Comparison of ENCODE assay signal across 19 cellular contexts in genomic region chr3:169607909-169608308, GRCh38. TPM values are rescaled to one million over a fixed set of nuclear protein-coding genes. Genes with fewer than 3 reads are reported as not detected.
DNase-seq lines count a peak whose midpoint lies in the region; ATAC-seq and TF ChIP-seq lines count a peak whose summit lies in the region.
"Had no signal": no experiment of that assay in that cellular context is flagged by ENCODE, and none has a peak within 500 bp of the region (broad histone marks: within the 10 kb centered on the region; RNA-seq: fewer than 3 reads in every experiment).

No MANE protein-coding gene starts in this region.

- no peak for ATAC-seq in WTC11
- ATAC-seq in stimulated activated naive B cell treated with anti-CD40 and anti-IgM and Interleukin-4, amounts not matched to agents 10 μg/mL and 1 μg/mL and 100 μg/mL, for 72 hours (replicated peaks), result peak; percentile 61 to 65
- ATAC-seq in HG03097 (IDR thresholded peaks at IDR 0.05; ENCODE audit: low FRiP score, unreplicated experiment), result no peak
- ATAC-seq in GM18502 (IDR thresholded peaks at IDR 0.05; ENCODE audit: poor library complexity, unreplicated experiment), result no peak
- ATAC-seq: HepG2 had no signal

- no peak for TF ChIP-seq CTCF in WTC11 (IDR thresholded peaks at IDR 0.05)

- no peaks in the 10 kb centered on the region for H3K27me3 Mint-ChIP-seq in WTC11 (ENCODE audit: low read depth)
- H3K27me3 Mint-ChIP-seq in stimulated activated naive B cell treated with anti-CD40 and anti-IgM and Interleukin-4, amounts not matched to agents 10 μg/mL and 1 μg/mL and 100 μg/mL, for 72 hours, result no peaks in the 10 kb centered on the region

- no peaks in the 10 kb centered on the region for H3K36me3 Mint-ChIP-seq in WTC11
- H3K36me3 Mint-ChIP-seq in stimulated activated naive B cell treated with anti-CD40 and anti-IgM and Interleukin-4, amounts not matched to agents 10 μg/mL and 1 μg/mL and 100 μg/mL, for 72 hours, result no peaks in the 10 kb centered on the region

- DNase-seq in NCI-H2029 (lab: John Stamatoyannopoulos, UW) (peak; percentile 18), NCI-H2029 treated with DMSO at 0.1 percent for 48 hours (lab: John Stamatoyannopoulos, UW) (no peak), NCI-H1105 treated with DMSO at 0.1 percent for 48 hours (lab: John Stamatoyannopoulos, UW) (peak; percentile 61), WTC11 (ENCODE audit: low spot score) (no peak), activated gamma-delta T cell treated with Interleukin-2 at 50 U/mL for 16 hours (no peak)
- DNase-seq in stimulated activated naive B cell treated with anti-CD40 and anti-IgM and Interleukin-4, amounts not matched to agents 10 μg/mL and 1 μg/mL and 100 μg/mL, for 72 hours, result peak; percentile 8
- DNase-seq: 8988T, C1 segment of cervical spinal cord, GDM1, GOT3, Karpas-422, MG63, NCI-H1930, NCI-H2227 treated with DMSO at 0.1 percent for 48 hours, NCI-H526, T-helper 2 cell had no signal

- peaks cover 14% of the 10 kb centered on the region for H3K4me1 Mint-ChIP-seq in WTC11
- H3K4me1 Mint-ChIP-seq in stimulated activated naive B cell treated with anti-CD40 and anti-IgM and Interleukin-4, amounts not matched to agents 10 μg/mL and 1 μg/mL and 100 μg/mL, for 72 hours, result peaks cover 19 to 29% of the 10 kb centered on the region in 2 donors

- 0 out of 2 replicates have a peak overlapping the region, but pooled peaks have one; percentile 1 for H3K27ac Mint-ChIP-seq in WTC11
- no peak overlapping the region for H3K27ac Mint-ChIP-seq in stimulated activated naive B cell treated with anti-CD40 and anti-IgM and Interleukin-4, amounts not matched to agents 10 μg/mL and 1 μg/mL and 100 μg/mL, for 72 hours

- POLR2A ChIA-PET in WTC11 (lab: Charles Lee), result no interaction called here

- no peak overlapping the region for H3K4me3 Mint-ChIP-seq in WTC11
- no peak overlapping the region for H3K4me3 Mint-ChIP-seq in stimulated activated naive B cell treated with anti-CD40 and anti-IgM and Interleukin-4, amounts not matched to agents 10 μg/mL and 1 μg/mL and 100 μg/mL, for 72 hours

- CTCF ChIA-PET in WTC11 (lab: Charles Lee), result no interaction called here

- no peaks in the 10 kb centered on the region for H3K9me3 Mint-ChIP-seq in WTC11
- no peaks in the 10 kb centered on the region for H3K9me3 Mint-ChIP-seq in stimulated activated naive B cell treated with anti-CD40 and anti-IgM and Interleukin-4, amounts not matched to agents 10 μg/mL and 1 μg/mL and 100 μg/mL, for 72 hours

TF ChIP-seq in WTC11, 78 proteins besides CTCF, POLR2A, EP300 and RAD21:
- TF ChIP-seq ZNF232 (CRISPR knock-in tag; IDR thresholded peaks at IDR 0.05) (no peak), ZNF281 (CRISPR knock-in tag; IDR thresholded peaks at IDR 0.05) (no peak), NR2C2 (CRISPR knock-in tag; IDR thresholded peaks at IDR 0.05) (no peak), PRRX2 (CRISPR knock-in tag; IDR thresholded peaks at IDR 0.05) (no peak), MAX (CRISPR knock-in tag; IDR thresholded peaks at IDR 0.05) (no peak), OVOL2 (CRISPR knock-in tag; IDR thresholded peaks at IDR 0.05; ENCODE audit: borderline replicate concordance) (no peak), USF2 (CRISPR knock-in tag; IDR thresholded peaks at IDR 0.05) (no peak), ZNF425 (CRISPR knock-in tag; conservative IDR thresholded peaks at IDR 0.05) (no peak), ZNF512 (CRISPR knock-in tag; IDR thresholded peaks at IDR 0.05; ENCODE audit: borderline replicate concordance) (no peak), ATF1 (CRISPR knock-in tag; IDR thresholded peaks at IDR 0.05) (no peak)
TF ChIP-seq in WTC11: peak in this region for 0.

RNA-seq across cellular contexts. Expression of gene MECOM, which starts 55.6 kb away (rescaled TPM):
- total RNA-seq in WTC11 (2021), result 4.1 to 12.5 TPM (median 4.7 TPM) in 3 replicates

Comparison
In these comparisons a context has a peak if more than half of its experiments do, and no peak if none do; other contexts are left out.
1. DNase-seq: peak in NCI-H2029 (single experiment), NCI-H1105 treated with DMSO at 0.1 percent for 48 hours (single experiment) and stimulated activated naive B cell treated with anti-CD40 and anti-IgM and Interleukin-4, amounts not matched to agents 10 μg/mL and 1 μg/mL and 100 μg/mL, for 72 hours (single experiment); none in NCI-H2029 treated with DMSO at 0.1 percent for 48 hours (single experiment), WTC11 (single experiment) and activated gamma-delta T cell treated with Interleukin-2 at 50 U/mL for 16 hours (single experiment).
2. ATAC-seq: peak in stimulated activated naive B cell treated with anti-CD40 and anti-IgM and Interleukin-4, amounts not matched to agents 10 μg/mL and 1 μg/mL and 100 μg/mL, for 72 hours (2 of 2); none in WTC11 (single experiment), HG03097 (single experiment) and GM18502 (single experiment).